Comparison of ENCODE assay signal across 21 cellular contexts in the genomic region with DNA sequence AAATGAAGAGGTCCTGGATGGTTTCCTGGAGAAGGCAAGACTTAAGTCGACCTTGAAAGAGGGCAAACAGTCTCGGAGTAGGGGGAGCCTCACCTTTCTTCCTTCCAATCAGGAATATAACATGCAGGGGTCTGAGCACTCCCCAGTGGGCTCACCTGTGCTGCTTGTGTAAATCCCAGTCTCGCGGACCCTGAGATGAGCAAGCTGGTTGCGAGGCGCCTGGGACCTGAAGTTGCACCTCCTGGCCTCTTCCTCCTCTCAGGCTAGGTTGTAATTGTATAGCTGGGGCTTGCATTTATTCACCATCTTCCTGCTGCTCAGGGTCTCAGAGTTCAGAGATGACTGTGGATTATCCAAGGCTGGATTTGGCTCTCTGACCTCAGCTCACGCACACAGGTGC. TPM values are rescaled to one million over a fixed set of nuclear protein-coding genes. Genes with fewer than 3 reads are reported as not detected.
"Had no signal": no experiment of that assay in that cellular context is flagged by ENCODE, and none has a peak within 500 bp of the region (broad histone marks: within the 10 kb centered on the region; RNA-seq: fewer than 3 reads in every experiment).

No MANE protein-coding gene starts in this region.

- H3K4me1 ChIP-seq: SJSA1 had no signal

- H3K36me3 ChIP-seq: SJSA1 had no signal

- H3K9me3 ChIP-seq: SJSA1 had no signal

- H3K27ac ChIP-seq: SJSA1, SK-N-MC had no signal

- DNase-seq: KBM-7, MV-4-11, NCI-H1048, NCI-H1105, NCI-H1417, NCI-H1436 treated with DMSO at 0.1 percent for 48 hours, NCI-H1694, NCI-H187 treated with DMSO at 0.1 percent for 48 hours, NCI-H2029 treated with DMSO at 0.1 percent for 48 hours, NCI-H2171 treated with DMSO at 0.1 percent for 48 hours, NCI-H345, NCI-H524 treated with DMSO at 0.1 percent for 48 hours, NCI-H69, NCI-H774, Right ventricle myocardium superior, RPMI8226, SIG-M5 had no signal

- H3K4me3 ChIP-seq: SJSA1, SK-N-MC had no signal

RNA-seq across cellular contexts. Expression of a gene that starts 7.5 kb away (rescaled TPM):
- total RNA-seq: HT-29, LHCN-M2, SJSA1 had no signal

RNA-seq across cellular contexts. Expression of a gene that starts 21.9 kb away (rescaled TPM):
- total RNA-seq: HT-29, LHCN-M2, SJSA1 had no signal
